In genomic region chr16:67760831-67761230, GRCh38 we compare ENCODE assay signal across 19 cellular contexts. TPM values are rescaled to one million over a fixed set of nuclear protein-coding genes. Genes with fewer than 3 reads are reported as not detected.
DNase-seq lines count a peak whose midpoint lies in the region; ATAC-seq and TF ChIP-seq lines count a peak whose summit lies in the region.
"Had no signal": no experiment of that assay in that cellular context is flagged by ENCODE, and none has a peak within 500 bp of the region (broad histone marks: within the 10 kb centered on the region; RNA-seq: fewer than 3 reads in every experiment).

No MANE protein-coding gene starts in this region.

- no peak for ATAC-seq in CD4-positive, CD25-positive, alpha-beta regulatory T cell (ENCODE audit: low read depth in 2 of 2)
- ATAC-seq in effector memory CD8-positive, alpha-beta T cell (replicated peaks), result no peak
- ATAC-seq in natural killer cell treated with Interleukin-12 subunit alpha and Interleukin-12 subunit beta and Interleukin-15 and Interleukin-18, amount 100 ng/mL, for 72 hours, result no peak
- ATAC-seq in HG03354 (IDR thresholded peaks at IDR 0.05; ENCODE audit: poor library complexity, severe bottlenecking, unreplicated experiment), result no peak
- ATAC-seq in lower lobe of right lung, result no peak
- ATAC-seq: Right ventricle myocardium inferior had no signal

- no peaks in the 10 kb centered on the region for H3K27me3 ChIP-seq in CD4-positive, CD25-positive, alpha-beta regulatory T cell (ENCODE audit: control insufficient read depth, insufficient read depth, low read length)
- H3K27me3 ChIP-seq in H9 (ENCODE audit: insufficient read depth, low read length), result no peaks in the 10 kb centered on the region
- H3K27me3 ChIP-seq in lower lobe of right lung (ENCODE audit: low read depth), result no peaks in the 10 kb centered on the region
- H3K27me3 ChIP-seq: ascending aorta, tibial artery had no signal

- H2BK20ac ChIP-seq in H9 (ENCODE audit: low read depth, low read length, poor library complexity, severe bottlenecking), result no peak overlapping the region

- no peak overlapping the region for H2BK12ac ChIP-seq in H9 (ENCODE audit: insufficient read length, low read depth, low read length)

- H3K36me3 ChIP-seq in CD4-positive, CD25-positive, alpha-beta regulatory T cell (ENCODE audit: control insufficient read depth, insufficient read depth, low read length), result peaks cover 29% of the 10 kb centered on the region
- peaks cover 29% of the 10 kb centered on the region for H3K36me3 ChIP-seq in lower lobe of right lung

- no peak overlapping the region for H3K23ac ChIP-seq in H9 (ENCODE audit: insufficient read length, low read depth, low read length)

- H4K20me1 ChIP-seq in H9 (ENCODE audit: control insufficient read depth, insufficient read depth, insufficient read length), result no peaks in the 10 kb centered on the region

- H3K4ac ChIP-seq in H9 (ENCODE audit: low read depth, low read length), result no peak overlapping the region

- no peak for TF ChIP-seq CTCF in H9 (conservative IDR thresholded peaks at IDR 0.05)
- TF ChIP-seq CTCF in HFFc6 (IDR thresholded peaks at IDR 0.05), result no peak
- no peak for TF ChIP-seq CTCF in lower lobe of right lung (IDR thresholded peaks at IDR 0.05)
- TF ChIP-seq CTCF in GM13977 (IDR thresholded peaks at IDR 0.05; ENCODE audit: extremely low read depth, insufficient read depth, missing control alignments), result no peak

- DNase-seq in CD4-positive, CD25-positive, alpha-beta regulatory T cell, result no peak
- DNase-seq in H9 (no peak), HFFc6 (no peak), lower lobe of right lung (no peak), GM13977 (ENCODE audit: low spot score) (no peak)
- DNase-seq in effector memory CD8-positive, alpha-beta T cell, result no peak
- peak; percentile 13 for DNase-seq in natural killer cell treated with Interleukin-12 subunit alpha and Interleukin-12 subunit beta and Interleukin-15 and Interleukin-18, amount 100 ng/mL, for 72 hours (ENCODE audit: low spot score)
- DNase-seq: activated CD4-positive, alpha-beta T cell treated with anti-CD3 and anti-CD28 coated beads for 48 hours; C1 segment of cervical spinal cord; head of caudate nucleus; IMR-90; NCI-H2029; NCI-H510A; tibial artery had no signal

- intact Hi-C loops in lower lobe of right lung (cut with DNase I), result no loop called here

- no peaks in the 10 kb centered on the region for H3K79me1 ChIP-seq in H9 (ENCODE audit: insufficient read depth, low read depth, low read length, poor library complexity, severe bottlenecking)

- H3K56ac ChIP-seq in H9 (ENCODE audit: insufficient read length, low read depth, low read length), result no peak overlapping the region

- no peak overlapping the region for H4K91ac ChIP-seq in H9 (ENCODE audit: insufficient read length, low read depth, low read length)

- no peaks in the 10 kb centered on the region for H3K79me2 ChIP-seq in H9 (ENCODE audit: insufficient read depth, low read length)

- no peak overlapping the region for H3K18ac ChIP-seq in H9 (ENCODE audit: insufficient read length, low read depth, low read length)

- no peaks in the 10 kb centered on the region for H3K27me3 Mint-ChIP-seq in CD4-positive, CD25-positive, alpha-beta regulatory T cell
- H3K27me3 Mint-ChIP-seq in H9 (ENCODE audit: low read depth), result no peaks in the 10 kb centered on the region
- no peaks in the 10 kb centered on the region for H3K27me3 Mint-ChIP-seq in effector memory CD8-positive, alpha-beta T cell
- H3K27me3 Mint-ChIP-seq in natural killer cell treated with Interleukin-12 subunit alpha and Interleukin-12 subunit beta and Interleukin-15 and Interleukin-18, amount 100 ng/mL, for 72 hours, result no peaks in the 10 kb centered on the region
- H3K27me3 Mint-ChIP-seq in HFFc6 (ENCODE audit: insufficient read depth), result peaks cover 2% of the 10 kb centered on the region; the same call in 1 of the 2 replicates

- no peak overlapping the region for H3K27ac ChIP-seq in CD4-positive, CD25-positive, alpha-beta regulatory T cell (ENCODE audit: insufficient read depth, low read length, poor library complexity, severe bottlenecking)
- H3K27ac ChIP-seq in H9 (ENCODE audit: insufficient read length, low read depth, low read length), result no peak overlapping the region
- H3K27ac ChIP-seq in lower lobe of right lung, result no peak overlapping the region
- H3K27ac ChIP-seq: ascending aorta, tibial artery had no signal

- H3K9ac ChIP-seq in H9 (ENCODE audit: extremely low read depth, insufficient read length, low read length), result no peak overlapping the region

- H3K23me2 ChIP-seq in H9 (ENCODE audit: insufficient read length, low read depth, low read length, poor library complexity, severe bottlenecking), result no peaks in the 10 kb centered on the region

- no peak overlapping the region for H3K14ac ChIP-seq in H9 (ENCODE audit: insufficient read depth, low read length)

- H3K36me3 Mint-ChIP-seq in CD4-positive, CD25-positive, alpha-beta regulatory T cell, result peaks cover 18% of the 10 kb centered on the region
- peaks cover 0 to 2% (median 0%) of the 10 kb centered on the region in 3 experiments; a peak in 4 of 7 replicates for H3K36me3 Mint-ChIP-seq in H9 (ENCODE audit: insufficient read depth in 1 of 3, low read depth in 3 of 3)
- peaks cover 21% of the 10 kb centered on the region for H3K36me3 Mint-ChIP-seq in effector memory CD8-positive, alpha-beta T cell (ENCODE audit: insufficient read depth)
- H3K36me3 Mint-ChIP-seq in natural killer cell treated with Interleukin-12 subunit alpha and Interleukin-12 subunit beta and Interleukin-15 and Interleukin-18, amount 100 ng/mL, for 72 hours, result no peaks in the 10 kb centered on the region
- H3K36me3 Mint-ChIP-seq in HFFc6 (ENCODE audit: low read depth), result peaks cover under 1% of the 10 kb centered on the region; the same call in 1 of the 2 replicates

- H2AK5ac ChIP-seq in H9 (ENCODE audit: insufficient read length, low read length), result no peak overlapping the region

- peak overlapping the region in 2 of 3 donors; percentile 50 to 85 for H3K27ac Mint-ChIP-seq in CD4-positive, CD25-positive, alpha-beta regulatory T cell
- H3K27ac Mint-ChIP-seq in H9 (peak overlapping the region in 2 of 3 experiments; percentile 46 to 71; a peak in 3 of 7 replicates), HFFc6 (no peak overlapping the region)
- peak overlapping the region; percentile 78 to 87 for H3K27ac Mint-ChIP-seq in effector memory CD8-positive, alpha-beta T cell
- no peak overlapping the region for H3K27ac Mint-ChIP-seq in natural killer cell treated with Interleukin-12 subunit alpha and Interleukin-12 subunit beta and Interleukin-15 and Interleukin-18, amount 100 ng/mL, for 72 hours
- H3K27ac Mint-ChIP-seq: activated T-helper 2 cell treated with anti-CD3 and anti-CD28 coated beads, Interferon-gamma antibody, Interleukin-2, Interleukin-4, amounts not matched to agents 10 μg/mL and 5 μg/mL and 100 μg/mL, durations not matched to agents 14 hours and 24 hours and 36 hours; mesothelial cell of epicardium had no signal

- H4K8ac ChIP-seq in H9 (replicated peaks; ENCODE audit: insufficient read length, low read depth, low read length), result no peak overlapping the region

- no peaks in the 10 kb centered on the region for H3K4me1 ChIP-seq in CD4-positive, CD25-positive, alpha-beta regulatory T cell (ENCODE audit: control insufficient read depth, insufficient read depth, low read length, poor library complexity, severe bottlenecking)
- H3K4me1 ChIP-seq in H9 (ENCODE audit: insufficient read depth, low read length) (no peaks in the 10 kb centered on the region), lower lobe of right lung (no peaks in the 10 kb centered on the region)
- H3K4me1 ChIP-seq: ascending aorta, tibial artery had no signal

- peaks cover 0 to 3% (median 0%) of the 10 kb centered on the region in 7 donors for H3K9me3 Mint-ChIP-seq in CD4-positive, CD25-positive, alpha-beta regulatory T cell
- H3K9me3 Mint-ChIP-seq in H9 (no peaks in the 10 kb centered on the region), HFFc6 (no peaks in the 10 kb centered on the region)
- H3K9me3 Mint-ChIP-seq in effector memory CD8-positive, alpha-beta T cell, result no peaks in the 10 kb centered on the region
- H3K9me3 Mint-ChIP-seq in natural killer cell treated with Interleukin-12 subunit alpha and Interleukin-12 subunit beta and Interleukin-15 and Interleukin-18, amount 100 ng/mL, for 72 hours, result no peaks in the 10 kb centered on the region
- H3K9me3 Mint-ChIP-seq: activated T-helper 2 cell treated with anti-CD3 and anti-CD28 coated beads, Interferon-gamma antibody, Interleukin-2, Interleukin-4, amounts not matched to agents 10 μg/mL and 5 μg/mL and 100 μg/mL, durations not matched to agents 14 hours and 24 hours and 36 hours; mesothelial cell of epicardium had no signal

- no peak overlapping the region for H2AFZ ChIP-seq in H9 (ENCODE audit: low read length)

- H3K4me3 Mint-ChIP-seq in CD4-positive, CD25-positive, alpha-beta regulatory T cell, result no peak overlapping the region
- H3K4me3 Mint-ChIP-seq in H9 (no peak overlapping the region), HFFc6 (no peak overlapping the region)
- H3K4me3 Mint-ChIP-seq in effector memory CD8-positive, alpha-beta T cell, result peak overlapping the region in 1 of 2 donors; percentile 10
- no peak overlapping the region for H3K4me3 Mint-ChIP-seq in natural killer cell treated with Interleukin-12 subunit alpha and Interleukin-12 subunit beta and Interleukin-15 and Interleukin-18, amount 100 ng/mL, for 72 hours
- H3K4me3 Mint-ChIP-seq: mesothelial cell of epicardium had no signal

- no CpG with 5 or more reads among the region's 5 CpGs for WGBS in H9 (ENCODE audit: extremely low coverage, insufficient read length, low lambda C conversion rate)

- peaks cover 0 to 22% (median 10%) of the 10 kb centered on the region in 4 donors for H3K4me1 Mint-ChIP-seq in CD4-positive, CD25-positive, alpha-beta regulatory T cell
- H3K4me1 Mint-ChIP-seq in H9, result no peaks in the 10 kb centered on the region
- peaks cover 20 to 26% of the 10 kb centered on the region in 2 donors for H3K4me1 Mint-ChIP-seq in effector memory CD8-positive, alpha-beta T cell (ENCODE audit: low read depth in 2 of 2)
- H3K4me1 Mint-ChIP-seq in natural killer cell treated with Interleukin-12 subunit alpha and Interleukin-12 subunit beta and Interleukin-15 and Interleukin-18, amount 100 ng/mL, for 72 hours (ENCODE audit: low read depth in 2 of 2), result peaks cover 12 to 20% of the 10 kb centered on the region in 2 donors
- no peaks in the 10 kb centered on the region for H3K4me1 Mint-ChIP-seq in HFFc6 (ENCODE audit: low read depth)
- H3K4me1 Mint-ChIP-seq: mesothelial cell of epicardium had no signal

- H2BK120ac ChIP-seq in H9 (ENCODE audit: low read depth, low read length, poor library complexity, severe bottlenecking), result no peak overlapping the region

- H2BK5ac ChIP-seq in H9 (ENCODE audit: insufficient read length, low read length), result no peak overlapping the region

- no peak overlapping the region for H3K4me2 ChIP-seq in H9 (ENCODE audit: insufficient read depth, insufficient read length, low read length)

- H4K5ac ChIP-seq in H9 (ENCODE audit: insufficient read length, low read depth, low read length), result no peak overlapping the region

- no peak overlapping the region for H2BK15ac ChIP-seq in H9 (ENCODE audit: low read depth, low read length)

- in situ Hi-C loops in GM13977 (cut with MboI; ENCODE audit: low pct_unique_long_range_greater_than_20kb, low sequenced_read_pairs, unreplicated experiment), result no loop called here

- H3K9me3 ChIP-seq in CD4-positive, CD25-positive, alpha-beta regulatory T cell (ENCODE audit: control insufficient read depth in 2 of 2, low read length in 2 of 2), result no peaks in the 10 kb centered on the region
- H3K9me3 ChIP-seq in H9 (ENCODE audit: control insufficient read depth, low read depth, low read length) (no peaks in the 10 kb centered on the region), lower lobe of right lung (no peaks in the 10 kb centered on the region)
- H3K9me3 ChIP-seq: ascending aorta, tibial artery had no signal

- H3T11ph ChIP-seq in H9 (ENCODE audit: low read length), result no peak overlapping the region

- no peak overlapping the region for H3K4me3 ChIP-seq in CD4-positive, CD25-positive, alpha-beta regulatory T cell (ENCODE audit: low read depth, low read length)
- no peak overlapping the region for H3K4me3 ChIP-seq in lower lobe of right lung
- H3K4me3 ChIP-seq: ascending aorta, tibial artery had no signal

RNA-seq across cellular contexts. Expression of gene GFOD2, which starts 41.7 kb away (rescaled TPM):
- 11.2 TPM for total RNA-seq in CD4-positive, CD25-positive, alpha-beta regulatory T cell
- 10 to 100 TPM in 3 of 4 donors, 1 to 10 TPM in 1; 9.0 to 12.1 (median 11.6) TPM for polyA plus RNA-seq in CD4-positive, CD25-positive, alpha-beta regulatory T cell
- total RNA-seq in H9 (2021), result 20.1 and 21.8 TPM in 2 replicates
- 10 to 100 TPM; 14.8 to 22.0 TPM for total RNA-seq in natural killer cell treated with Interleukin-12 subunit alpha and Interleukin-12 subunit beta and Interleukin-15 and Interleukin-18, amount 100 ng/mL, for 72 hours
- total RNA-seq in HFFc6 (2021; fragmentation: NEBNext Ultra II Directional; extraction: Animal tissue kit (Norgen Biotek cat#: 25700)), result 10 to 100 TPM; 14.4 to 19.4 (median 16.9) TPM
- 18.9 TPM for total RNA-seq in lower lobe of right lung

RNA-seq across cellular contexts. Expression of gene RANBP10, which starts 45.5 kb away (rescaled TPM):
- 29.4 TPM for total RNA-seq in CD4-positive, CD25-positive, alpha-beta regulatory T cell
- polyA plus RNA-seq in CD4-positive, CD25-positive, alpha-beta regulatory T cell, result 10 to 100 TPM in 1 of 4 donors, 1 to 10 TPM in 3; 7.3 to 10.0 (median 8.0) TPM
- total RNA-seq in H9 (2021) (15.5 and 15.6 TPM in 2 replicates), lower lobe of right lung (21.7 TPM)
- 10 to 100 TPM; 28.0 to 31.0 TPM for total RNA-seq in natural killer cell treated with Interleukin-12 subunit alpha and Interleukin-12 subunit beta and Interleukin-15 and Interleukin-18, amount 100 ng/mL, for 72 hours
- 10 to 100 TPM; 11.5 to 15.6 (median 12.8) TPM for total RNA-seq in HFFc6 (2021; fragmentation: NEBNext Ultra II Directional; extraction: Animal tissue kit (Norgen Biotek cat#: 25700))

RNA-seq across cellular contexts. Expression of gene TSNAXIP1, which starts 45.9 kb away (rescaled TPM):
- total RNA-seq in CD4-positive, CD25-positive, alpha-beta regulatory T cell, result 0.39 TPM
- not detected for polyA plus RNA-seq in CD4-positive, CD25-positive, alpha-beta regulatory T cell
- total RNA-seq in H9 (2021), result 1.1 and 1.3 TPM in 2 replicates
- 1 to 10 TPM in 1 of 2 donors, under 1 TPM in 1; 0.24 to 1.1 TPM for total RNA-seq in natural killer cell treated with Interleukin-12 subunit alpha and Interleukin-12 subunit beta and Interleukin-15 and Interleukin-18, amount 100 ng/mL, for 72 hours
- 1 to 10 TPM in 2 of 6 experiments, under 1 TPM in 4; 0.23 to 1.3 (median 0.79) TPM for total RNA-seq in HFFc6 (2021; fragmentation: NEBNext Ultra II Directional; extraction: Animal tissue kit (Norgen Biotek cat#: 25700))
- total RNA-seq in lower lobe of right lung, result 3.5 TPM

Comparison
In these comparisons a context has a peak if more than half of its experiments do, and no peak if none do; other contexts are left out.
1. H3K27ac Mint-ChIP-seq: peak in CD4-positive, CD25-positive, alpha-beta regulatory T cell (2 of 3), H9 (2 of 3) and effector memory CD8-positive, alpha-beta T cell (2 of 2); none in natural killer cell treated with Interleukin-12 subunit alpha and Interleukin-12 subunit beta and Interleukin-15 and Interleukin-18, amount 100 ng/mL, for 72 hours (0 of 2) and HFFc6 (single experiment).